ENCODE assay signal across 25 cellular contexts in the genomic region with DNA sequence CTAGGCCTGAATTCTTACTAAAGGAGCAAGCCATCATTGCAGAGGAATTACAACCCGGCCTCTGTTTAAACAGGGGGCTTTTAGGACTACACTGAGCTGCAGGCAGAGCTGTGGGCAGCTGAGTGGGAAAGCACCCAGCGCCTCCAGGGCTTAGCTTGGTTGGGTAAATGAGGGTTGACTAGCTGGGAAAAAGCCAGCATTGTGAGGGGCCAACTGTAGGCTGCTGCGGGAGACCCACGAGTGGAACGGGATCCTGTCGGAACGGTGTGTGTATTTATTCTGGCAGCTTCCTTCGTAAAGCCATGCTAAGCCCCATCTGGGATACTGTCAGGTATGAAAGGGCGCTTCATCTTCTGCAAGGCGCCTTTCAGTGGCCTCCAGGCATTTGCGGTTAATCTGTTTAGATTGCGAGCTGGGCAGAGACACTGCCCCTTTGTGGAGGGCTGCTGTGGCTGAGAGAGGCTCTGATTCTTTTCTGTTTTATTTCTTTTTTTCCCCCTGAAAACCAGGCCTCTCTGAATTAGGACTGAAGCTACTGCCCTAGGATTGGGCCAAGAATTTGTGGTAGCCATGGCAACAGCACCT. TPM values are rescaled to one million over a fixed set of nuclear protein-coding genes. Genes with fewer than 3 reads are reported as not detected.
A peak's percentile ranks its signal among the peaks of the same experiment; 100 is the strongest.
DNase-seq lines count a peak whose midpoint lies in the region; ATAC-seq and TF ChIP-seq lines count a peak whose summit lies in the region.
"Had no signal": no experiment of that assay in that cellular context is flagged by ENCODE, and none has a peak within 500 bp of the region (broad histone marks: within the 10 kb centered on the region; RNA-seq: fewer than 3 reads in every experiment).

No MANE protein-coding gene starts in this region.

- no peaks in the 10 kb centered on the region for H3K4me1 ChIP-seq in endodermal cell (ENCODE audit: control insufficient read depth, insufficient read depth, low read length)
- H3K4me1 ChIP-seq in neuronal stem cell (ENCODE audit: control insufficient read depth in 2 of 2, insufficient read depth in 1 of 2, low read depth in 1 of 2, low read length in 2 of 2) = peaks cover 0 to 7% of the 10 kb centered on the region in 2 donors
- H3K4me1 ChIP-seq in sigmoid colon = no peaks in the 10 kb centered on the region
- H3K4me1 ChIP-seq: BE2C, left ventricle myocardium inferior, spleen, stomach had no signal

- H3K36me3 Mint-ChIP-seq in endodermal cell (ENCODE audit: low read depth) = no peaks in the 10 kb centered on the region
- H3K36me3 Mint-ChIP-seq: activated naive CD8-positive, alpha-beta T cell had no signal

- H3K27ac ChIP-seq in endodermal cell (ENCODE audit: low read depth, low read length) (no peak overlapping the region), neuronal stem cell (replicated peaks; ENCODE audit: low read length) (no peak overlapping the region), sigmoid colon (no peak overlapping the region)
- H3K27ac ChIP-seq: 22Rv1, left ventricle myocardium inferior, RWPE1, spleen, stomach had no signal

- H3K4me2 ChIP-seq in neuronal stem cell (ENCODE audit: insufficient read depth, low read length, poor library complexity, severe bottlenecking) = peak overlapping the region; percentile 19

- H3K9ac ChIP-seq in endodermal cell (ENCODE audit: extremely low read depth, low read length, poor library complexity, severe bottlenecking) (no peak overlapping the region), neuronal stem cell (ENCODE audit: low read depth, low read length, poor library complexity) (no peak overlapping the region)

- H3K4me3 Mint-ChIP-seq in endodermal cell = no peak overlapping the region
- H3K4me3 Mint-ChIP-seq: activated naive CD8-positive, alpha-beta T cell; effector memory CD8-positive, alpha-beta T cell had no signal

- TF ChIP-seq CTCF in endodermal cell (conservative IDR thresholded peaks at IDR 0.05) (peak; percentile 36), sigmoid colon (IDR thresholded peaks at IDR 0.05) (no peak)

- no peak overlapping the region for H2AK5ac ChIP-seq in neuronal stem cell (ENCODE audit: low read depth, low read length)

- no peak overlapping the region for H2BK120ac ChIP-seq in neuronal stem cell (ENCODE audit: low read depth, low read length)

- WGBS in endodermal cell (ENCODE audit: insufficient coverage in 1 of 2, insufficient read length in 1 of 2), 2 experiments = 91 to 95% methylated on average over 9 to 12 of the region's 12 CpGs
- WGBS in neuronal stem cell (ENCODE audit: extremely low coverage in 2 of 2, insufficient read length in 2 of 2, insufficient replicate concordance in 1 of 2), 2 donors = no CpG with 5 or more reads among the region's 12 CpGs
- 68 to 69% methylated on average over 12 of the region's 12 CpGs for WGBS in sigmoid colon, 2 donors

- H2AFZ ChIP-seq in neuronal stem cell (ENCODE audit: low read length) = no peak overlapping the region

- ATAC-seq in HG03565 (IDR thresholded peaks at IDR 0.05; ENCODE audit: unreplicated experiment) = no peak
- ATAC-seq: effector memory CD8-positive, alpha-beta T cell; mucosa of descending colon had no signal

- H3K9me3 Mint-ChIP-seq in endodermal cell = no peaks in the 10 kb centered on the region
- H3K9me3 Mint-ChIP-seq: effector memory CD8-positive, alpha-beta T cell had no signal

- no peak overlapping the region for H2BK15ac ChIP-seq in neuronal stem cell (ENCODE audit: low read length)

- no peak overlapping the region for H4K8ac ChIP-seq in neuronal stem cell (ENCODE audit: low read depth, low read length)

- no peak overlapping the region for H3K18ac ChIP-seq in neuronal stem cell (ENCODE audit: low read length)

- no peak for TF ChIP-seq POLR2A in sigmoid colon (IDR thresholded peaks at IDR 0.05)

- no peaks in the 10 kb centered on the region for H3K79me1 ChIP-seq in neuronal stem cell (ENCODE audit: low read depth, low read length)

- no peak overlapping the region for H4K91ac ChIP-seq in neuronal stem cell (ENCODE audit: low read depth, low read length, poor library complexity)

- H3K23ac ChIP-seq in neuronal stem cell (ENCODE audit: low read depth, low read length, poor library complexity) = no peak overlapping the region

- H3K27me3 Mint-ChIP-seq in endodermal cell (ENCODE audit: insufficient read depth) = peaks cover 3% of the 10 kb centered on the region

- DNase-seq in DMS53 (lab: John Stamatoyannopoulos, UW) (peak; percentile 7), DMS53 treated with DMSO at 0.1 percent for 48 hours (lab: John Stamatoyannopoulos, UW; ENCODE audit: unreplicated experiment) (no peak), NCI-H69 (lab: John Stamatoyannopoulos, UW) (peak; percentile 64), endodermal cell (no peak), neuronal stem cell (ENCODE audit: low spot score) (no peak), CD1c-positive myeloid dendritic cell (ENCODE audit: extremely low spot score) (no peak), sigmoid colon (no peak)
- DNase-seq: activated CD4-positive, alpha-beta T cell treated with anti-CD3 and anti-CD28 coated beads for 48 hours; BE2C; effector memory CD8-positive, alpha-beta T cell; glutamatergic neuron; left ventricle myocardium inferior; mucosa of descending colon; NCI-H187 treated with DMSO at 0.1 percent for 48 hours; NCI-H345; spleen; stimulated activated CD4-positive, alpha-beta T cell treated with anti-CD3 and anti-CD28 coated beads, Interleukin-4, amount 100 ng/mL, for 4 hours; stomach; SW 1271; trophoblast cell had no signal

- H3K9me3 ChIP-seq in endodermal cell (ENCODE audit: control insufficient read depth, low read length) (no peaks in the 10 kb centered on the region), neuronal stem cell (replicated peaks in 1 of 2; ENCODE audit: control insufficient read depth in 2 of 2, insufficient read depth in 1 of 2, low read depth in 1 of 2, low read length in 2 of 2) (no peaks in the 10 kb centered on the region), sigmoid colon (no peaks in the 10 kb centered on the region)
- H3K9me3 ChIP-seq: BE2C, left ventricle myocardium inferior, mucosa of descending colon, spleen, stomach had no signal

- H3K36me3 ChIP-seq in endodermal cell (ENCODE audit: control insufficient read depth, insufficient read depth, low read length) = no peaks in the 10 kb centered on the region
- H3K36me3 ChIP-seq in neuronal stem cell (replicated peaks in 1 of 2; ENCODE audit: control insufficient read depth in 2 of 2, insufficient read depth in 2 of 2, low read length in 2 of 2) = no peaks in the 10 kb centered on the region
- H3K36me3 ChIP-seq in sigmoid colon = no peaks in the 10 kb centered on the region
- H3K36me3 ChIP-seq: BE2C, left ventricle myocardium inferior, spleen, stomach had no signal

- H3K4ac ChIP-seq in neuronal stem cell (ENCODE audit: low read length) = no peak overlapping the region

- no peak overlapping the region for H2BK12ac ChIP-seq in neuronal stem cell (ENCODE audit: low read length)

- intact Hi-C loops in sigmoid colon (cut with DNase I) = no loop called here

- H3K27ac Mint-ChIP-seq in endodermal cell = no peak overlapping the region
- H3K27ac Mint-ChIP-seq: activated naive CD8-positive, alpha-beta T cell; effector memory CD8-positive, alpha-beta T cell had no signal

- H3K27me3 ChIP-seq in endodermal cell (ENCODE audit: control insufficient read depth, insufficient read depth, low read length, poor library complexity, severe bottlenecking) = peaks cover 1% of the 10 kb centered on the region
- H3K27me3 ChIP-seq in neuronal stem cell (ENCODE audit: control insufficient read depth in 3 of 3, insufficient read depth in 3 of 3, low read depth in 1 of 3, low read length in 3 of 3) = peaks cover 0 to 7% (median 0%) of the 10 kb centered on the region in 3 experiments
- H3K27me3 ChIP-seq in sigmoid colon = no peaks in the 10 kb centered on the region

- no peak overlapping the region for H3K14ac ChIP-seq in neuronal stem cell (ENCODE audit: low read length)

- no peak overlapping the region for H3K4me3 ChIP-seq in endodermal cell (ENCODE audit: low read length)
- H3K4me3 ChIP-seq in neuronal stem cell (ENCODE audit: low read length in 2 of 2) = no peak overlapping the region
- no peak overlapping the region for H3K4me3 ChIP-seq in sigmoid colon
- H3K4me3 ChIP-seq: left ventricle myocardium inferior, mucosa of descending colon, spleen, stomach had no signal

- TF ChIP-seq EP300 in sigmoid colon (IDR thresholded peaks at IDR 0.05) = no peak

- H3K4me1 Mint-ChIP-seq in endodermal cell = no peaks in the 10 kb centered on the region

- no peak overlapping the region for H2BK5ac ChIP-seq in neuronal stem cell (ENCODE audit: low read length)

RNA-seq across cellular contexts. Expression of a gene that starts 39.5 kb away (rescaled TPM):
- total RNA-seq in endodermal cell (1 to 10 TPM; 1.2 to 3.3 TPM), sigmoid colon (not detected)
- polyA plus RNA-seq in endodermal cell (2013, experiment 1 of 2) = 6.7 TPM
- polyA plus RNA-seq in endodermal cell (2013, experiment 2 of 2) = 4.9 TPM
- polyA plus RNA-seq in neuronal stem cell (2013, experiment 1 of 2) = 6.3 TPM
- polyA plus RNA-seq in neuronal stem cell (2013, experiment 2 of 2) = 6.8 TPM
- polyA plus RNA-seq in sigmoid colon = under 1 TPM in 1 of 3 donors, not detected in 2; 0.10 TPM
- total RNA-seq: left ventricle myocardium inferior, renal cortical epithelial cell, spleen, stomach had no signal
- polyA plus RNA-seq: stomach had no signal

Comparison
In these comparisons a context has a peak if more than half of its experiments do, and no peak if none do; other contexts are left out.
1. DNase-seq: peak in DMS53 (single experiment) and NCI-H69 (single experiment); none in DMS53 treated with DMSO at 0.1 percent for 48 hours (single experiment), endodermal cell (single experiment), neuronal stem cell (single experiment), CD1c-positive myeloid dendritic cell (single experiment) and sigmoid colon (single experiment).